1 cellular context compared by ENCODE assay signal in genomic region chr9:133850937-133851336, GRCh38.
TF ChIP-seq lines count a peak whose summit lies in the region.

No MANE protein-coding gene starts in this region.

TF ChIP-seq in GM12878, 131 proteins besides CTCF, POLR2A, EP300 and RAD21:
- TF ChIP-seq TBL1XR1 (IDR thresholded peaks at IDR 0.05; ENCODE audit: low read depth, low read length), result no peak
- no peak for TF ChIP-seq SREBF1 (IDR thresholded peaks at IDR 0.05; ENCODE audit: low read length)
- no peak for TF ChIP-seq ZBED1 (IDR thresholded peaks at IDR 0.05; ENCODE audit: borderline replicate concordance)
- no peak for TF ChIP-seq PRDM15 (CRISPR knock-in tag; IDR thresholded peaks at IDR 0.05)
- peak in 1 of 2 experiments; percentile 27; a peak in 1 of 4 replicates for TF ChIP-seq BHLHE40 (IDR thresholded peaks at IDR 0.05; ENCODE audit: borderline replicate concordance in 1 of 2, low read depth in 2 of 2, low read length in 1 of 2)
- no peak for TF ChIP-seq NFIC (IDR thresholded peaks at IDR 0.05; ENCODE audit: low read depth, low read length)
- no peak for TF ChIP-seq ZBTB4 (CRISPR knock-in tag; IDR thresholded peaks at IDR 0.05)
TF ChIP-seq in GM12878: peak in this region for 1.
